ENCODE assay signal across 11 cellular contexts in the genomic region with DNA sequence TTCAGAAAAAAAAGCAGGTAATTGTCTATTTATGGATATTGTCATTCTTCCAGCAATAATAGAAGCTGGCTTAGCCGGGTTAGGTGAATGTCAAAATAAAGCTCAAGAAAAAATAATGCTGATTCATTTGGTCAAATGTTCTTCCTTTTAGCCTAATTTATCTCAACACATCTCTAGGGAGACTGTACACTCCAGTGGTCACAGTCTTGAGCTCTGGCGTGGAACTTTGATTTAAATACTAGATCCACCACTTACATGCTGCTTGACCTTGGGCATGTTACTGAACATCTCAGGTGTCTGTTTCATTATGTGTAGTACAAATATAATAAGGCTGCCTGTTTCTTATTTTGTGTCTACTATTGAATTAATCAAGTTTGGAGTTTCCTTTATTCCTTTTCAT. TPM values are rescaled to one million over a fixed set of nuclear protein-coding genes. Genes with fewer than 3 reads are reported as not detected.
DNase-seq lines count a peak whose midpoint lies in the region; ATAC-seq and TF ChIP-seq lines count a peak whose summit lies in the region.
"Had no signal": no experiment of that assay in that cellular context is flagged by ENCODE, and none has a peak within 500 bp of the region (broad histone marks: within the 10 kb centered on the region; RNA-seq: fewer than 3 reads in every experiment).

No MANE protein-coding gene starts in this region.

- no peaks in the 10 kb centered on the region for H3K27me3 ChIP-seq in left ventricle myocardium inferior (ENCODE audit: low read depth)
- H3K27me3 ChIP-seq in heart left ventricle: no peaks in the 10 kb centered on the region
- no peaks in the 10 kb centered on the region for H3K27me3 ChIP-seq in CD8-positive, alpha-beta memory T cell (ENCODE audit: insufficient read depth, low read length, poor library complexity, severe bottlenecking)
- H3K27me3 ChIP-seq: colonic mucosa, tibial artery had no signal

- intact Hi-C loops in left ventricle myocardium inferior (cut with micrococcal nuclease) (no loop called here), heart left ventricle (cut with DNase I) (no loop called here)

- no peaks in the 10 kb centered on the region for H3K36me3 ChIP-seq in left ventricle myocardium inferior
- peaks cover 0 to 1% (median 0%) of the 10 kb centered on the region in 9 donors for H3K36me3 ChIP-seq in heart left ventricle
- no peaks in the 10 kb centered on the region for H3K36me3 ChIP-seq in CD8-positive, alpha-beta memory T cell (ENCODE audit: insufficient read depth, low read length)
- H3K36me3 ChIP-seq: colonic mucosa, tibial artery had no signal

- peaks cover 14% of the 10 kb centered on the region for H3K4me1 Mint-ChIP-seq in stimulated activated naive CD8-positive, alpha-beta T cell treated with anti-CD3 and anti-CD28 coated beads, Interleukin-15, amount 100 ng/mL, for 72 hours
- H3K4me1 Mint-ChIP-seq in CD8-positive, alpha-beta memory T cell: peaks cover 26 to 37% (median 27%) of the 10 kb centered on the region in 3 donors
- peaks cover 7 to 28% (median 24%) of the 10 kb centered on the region in 4 donors for H3K4me1 Mint-ChIP-seq in naive thymus-derived CD8-positive, alpha-beta T cell

- peak overlapping the region; percentile 34 for H3K27ac ChIP-seq in left ventricle myocardium inferior (replicated peaks)
- H3K27ac ChIP-seq in heart left ventricle: no peak overlapping the region
- H3K27ac ChIP-seq in CD8-positive, alpha-beta memory T cell (ENCODE audit: low read depth, low read length): no peak overlapping the region
- H3K27ac ChIP-seq: colonic mucosa, tibial artery had no signal

- CTCF ChIA-PET in CD8-positive, alpha-beta memory T cell (lab: Charles Lee): interaction anchor here (1.1 to 1.4 kb wide), 2 partner anchors 14 to 287 kb away, joined by 3 read pairs; no protein-coding TSS in a partner anchor

- no peak for ATAC-seq in heart left ventricle
- peak; percentile 65 for ATAC-seq in HG02870 (IDR thresholded peaks at IDR 0.05; ENCODE audit: unreplicated experiment)
- peak; percentile 69 for ATAC-seq in HG03575 (IDR thresholded peaks at IDR 0.05; ENCODE audit: extremely low read depth, insufficient number of reproducible peaks, low FRiP score, unreplicated experiment)
- ATAC-seq in HG03025 (IDR thresholded peaks at IDR 0.05; ENCODE audit: low FRiP score, unreplicated experiment): no peak
- ATAC-seq in stimulated activated naive CD8-positive, alpha-beta T cell treated with anti-CD3 and anti-CD28 coated beads, Interleukin-15, amount 100 ng/mL, for 72 hours: no peak
- ATAC-seq in naive thymus-derived CD8-positive, alpha-beta T cell: no peak

- H3K4me1 ChIP-seq in left ventricle myocardium inferior: peaks cover 13% of the 10 kb centered on the region
- H3K4me1 ChIP-seq in heart left ventricle: peaks cover 0 to 19% (median 0%) of the 10 kb centered on the region in 12 donors
- H3K4me1 ChIP-seq in CD8-positive, alpha-beta memory T cell (ENCODE audit: insufficient read depth, low read length): peaks cover 5% of the 10 kb centered on the region
- H3K4me1 ChIP-seq: colonic mucosa had no signal

- TF ChIP-seq CTCF in left ventricle myocardium inferior (IDR thresholded peaks at IDR 0.05; ENCODE audit: borderline replicate concordance) (no peak), heart left ventricle (IDR thresholded peaks at IDR 0.05) (no peak)

- peaks cover 0 to 9% (median 7%) of the 10 kb centered on the region in 3 donors for H3K36me3 Mint-ChIP-seq in CD8-positive, alpha-beta memory T cell
- H3K36me3 Mint-ChIP-seq in naive thymus-derived CD8-positive, alpha-beta T cell: peaks cover 0 to 11% (median 2%) of the 10 kb centered on the region in 3 donors

- H3K9me3 ChIP-seq in left ventricle myocardium inferior (replicated peaks) (no peaks in the 10 kb centered on the region), heart left ventricle (peaks cover 0 to 14% (median 0%) of the 10 kb centered on the region in 12 donors)
- H3K9me3 ChIP-seq in CD8-positive, alpha-beta memory T cell (ENCODE audit: low read length): no peaks in the 10 kb centered on the region
- H3K9me3 ChIP-seq: colonic mucosa, tibial artery had no signal

- POLR2A ChIA-PET in CD8-positive, alpha-beta memory T cell (lab: Charles Lee): no interaction called here
- POLR2A ChIA-PET in naive thymus-derived CD8-positive, alpha-beta T cell (lab: Charles Lee): interaction anchor here (0.5 to 2.2 kb wide), 5 partner anchors 21 to 85 kb away, joined by 3 to 9 read pairs (median 4); no protein-coding TSS in a partner anchor

- whole genome bisulfite sequencing in heart left ventricle, 4 donors: 56 to 77% (median 66%) methylated on average over 2 of the region's 2 CpGs

- H3K4me3 ChIP-seq in left ventricle myocardium inferior (no peak overlapping the region), heart left ventricle (no peak overlapping the region)
- no peak overlapping the region for H3K4me3 ChIP-seq in CD8-positive, alpha-beta memory T cell (ENCODE audit: low read length)
- H3K4me3 ChIP-seq: colonic mucosa, tibial artery had no signal

- H3K27me3 Mint-ChIP-seq in stimulated activated naive CD8-positive, alpha-beta T cell treated with anti-CD3 and anti-CD28 coated beads, Interleukin-15, amount 100 ng/mL, for 72 hours: no peaks in the 10 kb centered on the region
- H3K27me3 Mint-ChIP-seq in CD8-positive, alpha-beta memory T cell: no peaks in the 10 kb centered on the region
- no peaks in the 10 kb centered on the region for H3K27me3 Mint-ChIP-seq in naive thymus-derived CD8-positive, alpha-beta T cell

- H3K27ac Mint-ChIP-seq in stimulated activated naive CD8-positive, alpha-beta T cell treated with anti-CD3 and anti-CD28 coated beads, Interleukin-15, amount 100 ng/mL, for 72 hours: no peak overlapping the region
- H3K27ac Mint-ChIP-seq in CD8-positive, alpha-beta memory T cell: peak overlapping the region in 1 of 8 donors; percentile 33
- peak overlapping the region in 1 of 10 donors; percentile 51 for H3K27ac Mint-ChIP-seq in naive thymus-derived CD8-positive, alpha-beta T cell

- H3K4me3 Mint-ChIP-seq in stimulated activated naive CD8-positive, alpha-beta T cell treated with anti-CD3 and anti-CD28 coated beads, Interleukin-15, amount 100 ng/mL, for 72 hours: no peak overlapping the region
- H3K4me3 Mint-ChIP-seq in CD8-positive, alpha-beta memory T cell: no peak overlapping the region
- no peak overlapping the region for H3K4me3 Mint-ChIP-seq in naive thymus-derived CD8-positive, alpha-beta T cell

- TF ChIP-seq POLR2A in heart left ventricle (IDR thresholded peaks at IDR 0.05): no peak

- H3K9me3 Mint-ChIP-seq in stimulated activated naive CD8-positive, alpha-beta T cell treated with anti-CD3 and anti-CD28 coated beads, Interleukin-15, amount 100 ng/mL, for 72 hours: no peaks in the 10 kb centered on the region
- no peaks in the 10 kb centered on the region for H3K9me3 Mint-ChIP-seq in CD8-positive, alpha-beta memory T cell
- peaks cover 0 to 7% (median 0%) of the 10 kb centered on the region in 9 donors for H3K9me3 Mint-ChIP-seq in naive thymus-derived CD8-positive, alpha-beta T cell

- DNase-seq in left ventricle myocardium inferior (no peak), heart left ventricle (no peak)
- DNase-seq in stimulated activated naive CD8-positive, alpha-beta T cell treated with anti-CD3 and anti-CD28 coated beads, Interleukin-15, amount 100 ng/mL, for 72 hours: no peak
- DNase-seq in CD8-positive, alpha-beta memory T cell: no peak
- DNase-seq in naive thymus-derived CD8-positive, alpha-beta T cell: no peak
- DNase-seq: colonic mucosa, NCI-H2107, tibial artery had no signal

RNA-seq across cellular contexts. Expression of a gene that starts 22.0 kb away (rescaled TPM):
- total RNA-seq in left ventricle myocardium inferior: 1.5 TPM
- total RNA-seq in heart left ventricle: 10 to 100 TPM in 1 of 9 donors, 1 to 10 TPM in 8; 1.9 to 13.1 (median 4.6) TPM
- polyA plus RNA-seq in heart left ventricle: 1 to 10 TPM; 3.3 to 5.2 TPM
- total RNA-seq in CD8-positive, alpha-beta memory T cell: 1 to 10 TPM; 1.5 to 1.6 TPM
- polyA plus RNA-seq in CD8-positive, alpha-beta memory T cell: 1.3 TPM
- 1 to 10 TPM; 1.8 to 3.1 TPM for total RNA-seq in naive thymus-derived CD8-positive, alpha-beta T cell
- 1 to 10 TPM in 1 of 3 donors, under 1 TPM in 2; 0.93 to 1.7 (median 0.94) TPM for polyA plus RNA-seq in naive thymus-derived CD8-positive, alpha-beta T cell

Comparison
In these comparisons a context has a peak if more than half of its experiments do, and no peak if none do; other contexts are left out.
1. ATAC-seq: peak in HG02870 (single experiment) and HG03575 (single experiment); none in heart left ventricle (0 of 4), HG03025 (single experiment), stimulated activated naive CD8-positive, alpha-beta T cell treated with anti-CD3 and anti-CD28 coated beads, Interleukin-15, amount 100 ng/mL, for 72 hours (single experiment) and naive thymus-derived CD8-positive, alpha-beta T cell (0 of 2).